8 cellular contexts compared by ENCODE assay signal in genomic region chr1:184035719-184036516, GRCh38. TPM values are rescaled to one million over a fixed set of nuclear protein-coding genes. Genes with fewer than 3 reads are reported as not detected.
DNase-seq lines count a peak whose midpoint lies in the region; ATAC-seq and TF ChIP-seq lines count a peak whose summit lies in the region.

No MANE protein-coding gene starts in this region.

- no peak overlapping the region for H2BK5ac ChIP-seq in IMR-90 (ENCODE audit: low read depth, low read length, poor library complexity, severe bottlenecking)

- peak overlapping the region; percentile 86 to 89 for H3K4me3 Mint-ChIP-seq in effector memory CD8-positive, alpha-beta T cell
- H3K4me3 Mint-ChIP-seq in nephron progenitor cell = peak overlapping the region; percentile 80

- H4K91ac ChIP-seq in IMR-90 (ENCODE audit: insufficient read depth, low read depth, low read length) = no peak overlapping the region

- H3K23ac ChIP-seq in IMR-90 (ENCODE audit: low read depth, low read length) = peak overlapping the region; percentile 20; the same call in 1 of the 2 replicates

- H3K27me3 ChIP-seq in BLaER1 = peaks cover 58% of the 10 kb centered on the region
- no peaks in the 10 kb centered on the region; the same call in 1 of the 2 replicates for H3K27me3 ChIP-seq in IMR-90 (ENCODE audit: control insufficient read depth, insufficient read depth, low read length)

- POLR2A ChIA-PET in IMR-90 (lab: Charles Lee; ENCODE audit: unreplicated experiment) = interaction anchor here (0.5 kb wide), 1 partner anchor 16 kb away, joined by 3 read pairs; the partner anchor contains the start of gene TSEN15

- H3K4me1 Mint-ChIP-seq in effector memory CD8-positive, alpha-beta T cell (ENCODE audit: low read depth in 2 of 2) = peaks cover 18 to 29% of the 10 kb centered on the region in 2 donors
- peaks cover 16% of the 10 kb centered on the region for H3K4me1 Mint-ChIP-seq in nephron progenitor cell

- dilution Hi-C loops in IMR-90 (cut with HindIII; ENCODE audit: low sequenced_read_pairs, unreplicated experiment) = no loop called here

- H3K36me3 Mint-ChIP-seq in effector memory CD8-positive, alpha-beta T cell (ENCODE audit: insufficient read depth) = peaks cover 4% of the 10 kb centered on the region
- H3K36me3 Mint-ChIP-seq in nephron progenitor cell (ENCODE audit: low read depth) = no peaks in the 10 kb centered on the region

- CTCF ChIA-PET in IMR-90 (lab: Yijun Ruan, JAX) = interaction anchor here (0.7 kb wide), 1 partner anchor 362 kb away, joined by 3 read pairs; no protein-coding TSS in a partner anchor

- peak overlapping the region; percentile 99 for H3K4me2 ChIP-seq in BLaER1
- H3K4me2 ChIP-seq in IMR-90 (ENCODE audit: low read depth, low read length) = peak overlapping the region; percentile 87

- H3K4me1 ChIP-seq in BLaER1 = peaks cover 17% of the 10 kb centered on the region
- peaks cover 8% of the 10 kb centered on the region; the same call in 1 of the 2 replicates for H3K4me1 ChIP-seq in IMR-90 (ENCODE audit: control insufficient read depth, insufficient read depth, low read length)

- H2AK9ac ChIP-seq in IMR-90 (replicated peaks; ENCODE audit: low read depth, low read length, poor library complexity) = peak overlapping the region; percentile 60

- peak overlapping the region; percentile 55 for H3K14ac ChIP-seq in IMR-90 (replicated peaks; ENCODE audit: low read depth, low read length)

- intact Hi-C loops in IMR-90 (cut with micrococcal nuclease) = no loop called here

- H2AFZ ChIP-seq in IMR-90 (replicated peaks; ENCODE audit: low read length, poor library complexity) = peak overlapping the region; percentile 95

- H3K27ac Mint-ChIP-seq in effector memory CD8-positive, alpha-beta T cell = peak overlapping the region; percentile 67 to 79
- H3K27ac Mint-ChIP-seq in nephron progenitor cell = no peak overlapping the region

- in situ Hi-C loops in IMR-90 (cut with MboI; ENCODE audit: low sequenced_read_pairs) = loop anchor here (10.0 kb wide), 1 partner anchor 91 kb away; no protein-coding TSS in a partner anchor

- H3K18ac ChIP-seq in IMR-90 (ENCODE audit: low read depth, low read length) = no peak overlapping the region

- H2BK120ac ChIP-seq in IMR-90 (ENCODE audit: low read depth, low read length) = 0 out of 2 replicates have a peak overlapping the region, but pooled peaks have one; percentile 32

- H2AK5ac ChIP-seq in IMR-90 (ENCODE audit: low read depth, low read length) = peak overlapping the region; percentile 73

- no peak for TF ChIP-seq POLR2A in IMR-90 (IDR thresholded peaks at IDR 0.05; ENCODE audit: low read depth, low read length)

- H3K27ac ChIP-seq in BLaER1 (no peak overlapping the region), IMR-90 (ENCODE audit: insufficient read depth, low read length) (no peak overlapping the region)

- no peak overlapping the region for H3K56ac ChIP-seq in IMR-90 (ENCODE audit: extremely low read depth, insufficient read depth, low read length)

- H3K4me3 ChIP-seq in BLaER1 (peak overlapping the region; percentile 70), IMR-90 (ENCODE audit: insufficient read depth, low read depth, low read length) (peak overlapping the region; percentile 96)

- H3K9ac ChIP-seq in BLaER1 (no peak overlapping the region), IMR-90 (ENCODE audit: low read depth, low read length) (no peak overlapping the region)

- peaks cover 20% of the 10 kb centered on the region for H4K20me1 ChIP-seq in BLaER1
- H4K20me1 ChIP-seq in IMR-90 (ENCODE audit: insufficient read depth, low read length) = no peaks in the 10 kb centered on the region

- H3K9me1 ChIP-seq in IMR-90 (ENCODE audit: insufficient read depth, low read length) = peaks cover 9% of the 10 kb centered on the region; the same call in 1 of the 2 replicates

- no peak overlapping the region for H4K5ac ChIP-seq in IMR-90 (ENCODE audit: low read depth, low read length)

- peak overlapping the region; percentile 37; the same call in 2 of the 3 replicates for H2BK15ac ChIP-seq in IMR-90 (ENCODE audit: low read depth, low read length)

- 0 out of 2 replicates have a peak overlapping the region, but pooled peaks have one; percentile 54 for H3K4ac ChIP-seq in IMR-90 (ENCODE audit: low read depth, low read length)

- no peak for DNase-seq in IMR-90
- peak in 2 of 3 experiments; percentile 1 to 19 for DNase-seq in effector memory CD8-positive, alpha-beta T cell
- DNase-seq in nephron progenitor cell = peak; percentile 4
- no peak for DNase-seq in NCI-H2029 (lab: John Stamatoyannopoulos, UW)
- no peak for DNase-seq in T-helper 9 cell
- no peak for DNase-seq in middle frontal gyrus (ENCODE audit: extremely low spot score, low spot score)

- BruUV-seq in IMR-90 (replicated peaks; lab: Mats Ljungman, UMichigan) = no TSS peak

- no peak overlapping the region for H2BK20ac ChIP-seq in IMR-90 (ENCODE audit: low read depth, low read length)

- H3K9me3 ChIP-seq in BLaER1 (no peaks in the 10 kb centered on the region), IMR-90 (ENCODE audit: control insufficient read depth, insufficient read depth, low read length) (no peaks in the 10 kb centered on the region)

- ATAC-seq in IMR-90 (ENCODE audit: low read depth) (no peak), GM21381 (IDR thresholded peaks at IDR 0.05; ENCODE audit: unreplicated experiment) (no peak)
- peak; percentile 25 for ATAC-seq in effector memory CD8-positive, alpha-beta T cell (replicated peaks)

- TF ChIP-seq RAD21 in IMR-90 (IDR thresholded peaks at IDR 0.05; ENCODE audit: low read length) = no peak

- H3K36me3 ChIP-seq in BLaER1 (no peaks in the 10 kb centered on the region), IMR-90 (ENCODE audit: control insufficient read depth, insufficient read depth, low read length) (no peaks in the 10 kb centered on the region)

- peak overlapping the region in 1 of 2 experiments; percentile 11; a peak in 1 of 4 replicates for H4K8ac ChIP-seq in IMR-90 (ENCODE audit: low read depth in 2 of 2, low read length in 2 of 2)

- no peaks in the 10 kb centered on the region for H3K9me3 Mint-ChIP-seq in effector memory CD8-positive, alpha-beta T cell
- H3K9me3 Mint-ChIP-seq in nephron progenitor cell = no peaks in the 10 kb centered on the region

- no peak for TF ChIP-seq CTCF in IMR-90 (conservative IDR thresholded peaks at IDR 0.05; ENCODE audit: low read depth, low read length)
- TF ChIP-seq CTCF in nephron progenitor cell (IDR thresholded peaks at IDR 0.05) = no peak

- H3K27me3 Mint-ChIP-seq in effector memory CD8-positive, alpha-beta T cell = peaks cover 7 to 38% of the 10 kb centered on the region in 2 donors
- H3K27me3 Mint-ChIP-seq in nephron progenitor cell (ENCODE audit: low read depth, poor library complexity) = peaks cover 72% of the 10 kb centered on the region

- 55% methylated on average over 14 of the region's 31 CpGs; no CpG with 5 or more reads in 1 of the 2 experiments for WGBS in IMR-90 (ENCODE audit: extremely low coverage in 2 of 2, insufficient read length in 1 of 2), 2 experiments

- H3K79me1 ChIP-seq in IMR-90 (ENCODE audit: low read depth in 1 of 2, low read length in 2 of 2) = peaks cover 0 to 10% of the 10 kb centered on the region in 2 experiments; a peak in 2 of 4 replicates

TF ChIP-seq in IMR-90, 13 proteins besides CTCF, POLR2A, EP300 and RAD21:
- no peak for TF ChIP-seq MAZ (IDR thresholded peaks at IDR 0.05; ENCODE audit: borderline replicate concordance, low read depth, low read length)

RNA-seq across cellular contexts. Expression of gene COLGALT2, which starts 1.6 kb away (rescaled TPM):
- 2.3 and 3.3 TPM in 2 replicates for total RNA-seq in IMR-90 (2012; rRNA removed)
- polyA plus RNA-seq in IMR-90 (2012; rRNA removed) = 4.1 and 4.2 TPM in 2 replicates
- 1.9 and 2.2 TPM in 2 replicates for polyA plus RNA-seq in IMR-90 (2012; cell fraction: cytosol; rRNA removed)
- 7.8 and 14.6 TPM in 2 replicates for polyA plus RNA-seq in IMR-90 (2012; cell fraction: nucleus; rRNA removed; ENCODE audit: low replicate concordance)

RNA-seq across cellular contexts. Expression of gene TSEN15, which starts 15.6 kb away (rescaled TPM):
- 45.0 and 80.3 TPM in 2 replicates for total RNA-seq in IMR-90 (2012; rRNA removed)
- polyA plus RNA-seq in IMR-90 (2012; rRNA removed) = 26.7 and 32.4 TPM in 2 replicates
- 59.8 and 60.1 TPM in 2 replicates for polyA plus RNA-seq in IMR-90 (2012; cell fraction: cytosol; rRNA removed)
- 18.1 and 26.0 TPM in 2 replicates for polyA plus RNA-seq in IMR-90 (2012; cell fraction: nucleus; rRNA removed; ENCODE audit: low replicate concordance)

Comparison
In these comparisons a context has a peak if more than half of its experiments do, and no peak if none do; other contexts are left out.
1. DNase-seq: peak in effector memory CD8-positive, alpha-beta T cell (2 of 3) and nephron progenitor cell (single experiment); none in IMR-90 (single experiment), NCI-H2029 (single experiment), T-helper 9 cell (single experiment) and middle frontal gyrus (single experiment).